ENCODE assay signal across 10 cellular contexts in the genomic region with DNA sequence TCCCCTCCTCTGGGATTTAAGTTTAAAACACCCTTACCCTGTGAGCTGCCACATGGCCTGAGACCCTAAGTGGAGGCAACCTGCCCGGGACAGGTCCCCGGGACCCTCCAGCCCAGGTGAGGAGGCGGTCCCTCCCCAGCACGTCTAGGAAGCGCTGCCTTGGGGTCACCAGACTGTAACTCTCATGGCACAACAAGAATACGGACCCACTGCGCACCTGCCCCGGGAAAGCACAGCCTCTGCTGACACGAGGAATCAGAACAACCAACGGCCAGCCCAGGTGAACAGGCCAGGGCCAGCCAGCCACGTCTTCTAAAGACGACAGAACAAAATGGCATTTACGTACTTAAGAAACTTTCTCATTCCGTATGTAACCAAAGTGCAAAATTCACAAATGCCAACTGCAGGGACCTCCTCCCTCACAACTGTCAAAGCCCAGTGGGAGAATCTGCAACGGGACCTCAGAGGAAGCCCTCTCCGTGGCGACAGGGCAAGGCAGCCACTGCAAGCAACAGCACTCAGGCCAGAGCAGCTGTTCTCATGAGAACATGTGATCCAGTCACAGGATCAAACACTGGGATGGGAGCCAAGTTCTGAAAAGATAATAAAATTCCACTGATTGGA.
A peak's percentile ranks its signal among the peaks of the same experiment; 100 is the strongest.
DNase-seq lines count a peak whose midpoint lies in the region; ATAC-seq and TF ChIP-seq lines count a peak whose summit lies in the region.
"Had no signal": no experiment of that assay in that cellular context is flagged by ENCODE, and none has a peak within 500 bp of the region (broad histone marks: within the 10 kb centered on the region; RNA-seq: fewer than 3 reads in every experiment).

No MANE protein-coding gene starts in this region.

- no peak for ATAC-seq in HG03571 (IDR thresholded peaks at IDR 0.05; ENCODE audit: unreplicated experiment)
- no peak for ATAC-seq in HG03175 (IDR thresholded peaks at IDR 0.05; ENCODE audit: unreplicated experiment)

- H3K36me3 Mint-ChIP-seq in activated CD4-positive, alpha-beta memory T cell treated with anti-CD3 and anti-CD28 coated beads, Interleukin-2, amount 10 ng/mL, durations not matched to agents 7 days and 5 days (ENCODE audit: low read depth): peaks cover 11% of the 10 kb centered on the region

- H3K27me3 Mint-ChIP-seq in activated CD4-positive, alpha-beta memory T cell treated with anti-CD3 and anti-CD28 coated beads, Interleukin-2, amount 10 ng/mL, durations not matched to agents 7 days and 5 days: no peaks in the 10 kb centered on the region
- H3K27me3 Mint-ChIP-seq: activated naive CD8-positive, alpha-beta T cell treated with anti-CD3 and anti-CD28 coated beads for 36 hours had no signal

- CTCF ChIA-PET in activated CD4-positive, alpha-beta memory T cell treated with anti-CD3 and anti-CD28 coated beads, Interleukin-2, amount 10 ng/mL, durations not matched to agents 7 days and 5 days (lab: Charles Lee): no interaction called here

- H3K9me3 Mint-ChIP-seq in activated CD4-positive, alpha-beta memory T cell treated with anti-CD3 and anti-CD28 coated beads, Interleukin-2, amount 10 ng/mL, durations not matched to agents 7 days and 5 days: peaks cover 10% of the 10 kb centered on the region

- no peak overlapping the region for H3K4me3 Mint-ChIP-seq in activated CD4-positive, alpha-beta memory T cell treated with anti-CD3 and anti-CD28 coated beads, Interleukin-2, amount 10 ng/mL, durations not matched to agents 7 days and 5 days
- H3K4me3 Mint-ChIP-seq: activated naive CD8-positive, alpha-beta T cell treated with anti-CD3 and anti-CD28 coated beads for 36 hours had no signal

- TF ChIP-seq CTCF in foreskin fibroblast (IDR thresholded peaks at IDR 0.05; ENCODE audit: low read depth, low read length): no peak

- no peak overlapping the region for H3K27ac Mint-ChIP-seq in activated CD4-positive, alpha-beta memory T cell treated with anti-CD3 and anti-CD28 coated beads, Interleukin-2, amount 10 ng/mL, durations not matched to agents 7 days and 5 days
- H3K27ac Mint-ChIP-seq: activated naive CD8-positive, alpha-beta T cell treated with anti-CD3 and anti-CD28 coated beads for 36 hours had no signal

- peaks cover 10% of the 10 kb centered on the region for H3K4me1 Mint-ChIP-seq in activated CD4-positive, alpha-beta memory T cell treated with anti-CD3 and anti-CD28 coated beads, Interleukin-2, amount 10 ng/mL, durations not matched to agents 7 days and 5 days

- peak; percentile 24 for DNase-seq in HCEC 1CT
- DNase-seq in NCI-H524 treated with DMSO at 0.1 percent for 48 hours (lab: John Stamatoyannopoulos, UW): peak; percentile 1
- DNase-seq in foreskin fibroblast: peak; percentile 30 to 57
- peak; percentile 66 for DNase-seq in putamen (ENCODE audit: low spot score)
- no peak for DNase-seq in activated CD4-positive, alpha-beta memory T cell treated with anti-CD3 and anti-CD28 coated beads, Interleukin-2, amount 10 ng/mL, durations not matched to agents 7 days and 5 days
- no peak for DNase-seq in iPS-NIHi11 (ENCODE audit: low spot score)
- DNase-seq: activated naive CD8-positive, alpha-beta T cell treated with anti-CD3 and anti-CD28 coated beads for 36 hours; WERI-Rb-1 had no signal

- POLR2A ChIA-PET in activated CD4-positive, alpha-beta memory T cell treated with anti-CD3 and anti-CD28 coated beads, Interleukin-2, amount 10 ng/mL, durations not matched to agents 7 days and 5 days (lab: Charles Lee): no interaction called here

- H3K4me3 ChIP-seq in foreskin fibroblast (ENCODE audit: low read depth in 1 of 2, low read length in 2 of 2): no peak overlapping the region

Comparison
In these comparisons a context has a peak if more than half of its experiments do, and no peak if none do; other contexts are left out.
1. DNase-seq: peak in HCEC 1CT (single experiment), NCI-H524 treated with DMSO at 0.1 percent for 48 hours (single experiment), foreskin fibroblast (2 of 2) and putamen (single experiment); none in activated CD4-positive, alpha-beta memory T cell treated with anti-CD3 and anti-CD28 coated beads, Interleukin-2, amount 10 ng/mL, durations not matched to agents 7 days and 5 days (single experiment) and iPS-NIHi11 (single experiment).